1 cellular context compared by ENCODE assay signal in genomic region chr6:116475151-116475550, GRCh38.
TF ChIP-seq lines count a peak whose summit lies in the region.

No MANE protein-coding gene starts in this region.

TF ChIP-seq in GM12878, 131 proteins besides CTCF, POLR2A, EP300 and RAD21:
- TF ChIP-seq BCLAF1 (IDR thresholded peaks at IDR 0.05) (no peak), ATF2 (IDR thresholded peaks at IDR 0.05; ENCODE audit: low read length) (no peak), HSF1 (IDR thresholded peaks at IDR 0.05; ENCODE audit: low read depth, low read length) (no peak), GABPA (IDR thresholded peaks at IDR 0.05; ENCODE audit: low read depth) (no peak), STAT3 (IDR thresholded peaks at IDR 0.05; ENCODE audit: low read depth, low read length) (no peak), SMAD5 (IDR thresholded peaks at IDR 0.05; ENCODE audit: low read depth) (no peak), IKZF2 (IDR thresholded peaks at IDR 0.05) (no peak), EED (IDR thresholded peaks at IDR 0.05; ENCODE audit: low read depth) (no peak)
